22 cellular contexts compared by ENCODE assay signal in genomic region chr6:16948376-16948775, GRCh38.
A peak's percentile ranks its signal among the peaks of the same experiment; 100 is the strongest.
DNase-seq lines count a peak whose midpoint lies in the region; ATAC-seq and TF ChIP-seq lines count a peak whose summit lies in the region.
"Had no signal": no experiment of that assay in that cellular context is flagged by ENCODE, and none has a peak within 500 bp of the region (broad histone marks: within the 10 kb centered on the region; RNA-seq: fewer than 3 reads in every experiment).

No MANE protein-coding gene starts in this region.

- H3K4me3 Mint-ChIP-seq in activated naive CD8-positive, alpha-beta T cell treated with anti-CD3 and anti-CD28 coated beads, Interleukin-2, amount 50 U/mL, for 24 hours: no peak overlapping the region
- no peak overlapping the region for H3K4me3 Mint-ChIP-seq in activated CD8-positive, alpha-beta memory T cell treated with anti-CD3 and anti-CD28 coated beads, Interleukin-2, amount 10 ng/mL, durations not matched to agents 7 days and 5 days
- H3K4me3 Mint-ChIP-seq: T-cell had no signal

- no peak for TF ChIP-seq POLR2A in prostate gland (IDR thresholded peaks at IDR 0.05)

- WGBS in prostate gland: 92% methylated on average over 2 of the region's 2 CpGs

- peaks cover 6% of the 10 kb centered on the region for H3K9me3 Mint-ChIP-seq in activated naive CD8-positive, alpha-beta T cell treated with anti-CD3 and anti-CD28 coated beads, Interleukin-2, amount 50 U/mL, for 24 hours
- no peaks in the 10 kb centered on the region for H3K9me3 Mint-ChIP-seq in activated CD8-positive, alpha-beta memory T cell treated with anti-CD3 and anti-CD28 coated beads, Interleukin-2, amount 10 ng/mL, durations not matched to agents 7 days and 5 days (ENCODE audit: low read depth)
- H3K9me3 Mint-ChIP-seq: T-cell had no signal

- peaks cover 42% of the 10 kb centered on the region for H3K27me3 Mint-ChIP-seq in activated naive CD8-positive, alpha-beta T cell treated with anti-CD3 and anti-CD28 coated beads, Interleukin-2, amount 50 U/mL, for 24 hours
- H3K27me3 Mint-ChIP-seq in activated CD8-positive, alpha-beta memory T cell treated with anti-CD3 and anti-CD28 coated beads, Interleukin-2, amount 10 ng/mL, durations not matched to agents 7 days and 5 days: peaks cover 66% of the 10 kb centered on the region

- ATAC-seq in left ventricle myocardium superior: no peak
- ATAC-seq in activated naive CD8-positive, alpha-beta T cell treated with anti-CD3 and anti-CD28 coated beads, Interleukin-2, amount 50 U/mL, for 24 hours: no peak
- no peak for ATAC-seq in upper lobe of right lung
- no peak for ATAC-seq in activated CD8-positive, alpha-beta memory T cell treated with anti-CD3 and anti-CD28 coated beads, Interleukin-2, amount 10 ng/mL, durations not matched to agents 7 days and 5 days
- ATAC-seq: T-cell had no signal

- DNase-seq in cardiac muscle cell (ENCODE audit: low read depth in 1 of 2, low spot score in 1 of 2) (peak in 1 of 2 donors; percentile 51), left ventricle myocardium superior (no peak), fibroblast of the aortic adventitia (ENCODE audit: low read depth) (peak; percentile 31), upper lobe of right lung (no peak), KBM-7 (no peak), prostate gland (ENCODE audit: low spot score) (no peak)
- no peak for DNase-seq in activated naive CD8-positive, alpha-beta T cell treated with anti-CD3 and anti-CD28 coated beads, Interleukin-2, amount 50 U/mL, for 24 hours
- no peak for DNase-seq in activated CD8-positive, alpha-beta memory T cell treated with anti-CD3 and anti-CD28 coated beads, Interleukin-2, amount 10 ng/mL, durations not matched to agents 7 days and 5 days
- DNase-seq: activated CD8-positive, alpha-beta memory T cell treated with anti-CD3 and anti-CD28 coated beads, Interleukin-2, amount 50 U/mL, for 48 hours; activated gamma-delta T cell; amniotic stem cell; caudate nucleus; erythroblast; head of caudate nucleus; left ventricle myocardium inferior; mucosa of descending colon; NCI-H526 treated with DMSO at 0.1 percent for 48 hours; SHP77; spleen; stimulated activated CD4-positive, alpha-beta T cell treated with anti-CD3 and anti-CD28 coated beads, Interleukin-4, amount 100 ng/mL, for 24 hours; T-cell had no signal

- H3K27me3 ChIP-seq in cardiac muscle cell (no peaks in the 10 kb centered on the region), upper lobe of right lung (no peaks in the 10 kb centered on the region), prostate gland (replicated peaks; ENCODE audit: insufficient read depth) (no peaks in the 10 kb centered on the region)
- H3K27me3 ChIP-seq: BLaER1 treated with 17β-estradiol and CSF1 and Interleukin-3, amounts not matched to agents 10 nM and 100 nM had no signal

- H3K4me3 ChIP-seq in cardiac muscle cell (no peak overlapping the region), fibroblast of the aortic adventitia (ENCODE audit: low read depth, low read length) (no peak overlapping the region), upper lobe of right lung (no peak overlapping the region), prostate gland (no peak overlapping the region)
- H3K4me3 ChIP-seq: BLaER1 treated with 17β-estradiol and CSF1 and Interleukin-3, amounts not matched to agents 10 nM and 100 nM; left ventricle myocardium inferior; mucosa of descending colon; spleen had no signal

- no peaks in the 10 kb centered on the region for H3K9me3 ChIP-seq in cardiac muscle cell (ENCODE audit: low read depth)
- no peaks in the 10 kb centered on the region for H3K9me3 ChIP-seq in upper lobe of right lung
- H3K9me3 ChIP-seq in prostate gland: no peaks in the 10 kb centered on the region
- H3K9me3 ChIP-seq: BLaER1 treated with 17β-estradiol and CSF1 and Interleukin-3, amounts not matched to agents 10 nM and 100 nM; left ventricle myocardium inferior; mucosa of descending colon; spleen had no signal

- H3K36me3 ChIP-seq in cardiac muscle cell (no peaks in the 10 kb centered on the region), upper lobe of right lung (no peaks in the 10 kb centered on the region), prostate gland (no peaks in the 10 kb centered on the region)
- H3K36me3 ChIP-seq: BLaER1 treated with 17β-estradiol and CSF1 and Interleukin-3, amounts not matched to agents 10 nM and 100 nM; left ventricle myocardium inferior; spleen had no signal

- intact Hi-C loops in left ventricle myocardium superior (cut with micrococcal nuclease): no loop called here
- intact Hi-C loops in upper lobe of right lung (cut with DNase I): no loop called here
- intact Hi-C loops in prostate gland (cut with DNase I): loop anchor here (5.0 kb wide), 1 partner anchor 101 kb away; no protein-coding TSS in a partner anchor

- H3K27ac Mint-ChIP-seq in activated naive CD8-positive, alpha-beta T cell treated with anti-CD3 and anti-CD28 coated beads, Interleukin-2, amount 50 U/mL, for 24 hours: peak overlapping the region; percentile 67
- no peak overlapping the region for H3K27ac Mint-ChIP-seq in activated CD8-positive, alpha-beta memory T cell treated with anti-CD3 and anti-CD28 coated beads, Interleukin-2, amount 10 ng/mL, durations not matched to agents 7 days and 5 days
- H3K27ac Mint-ChIP-seq: T-cell had no signal

- TF ChIP-seq CTCF in cardiac muscle cell (IDR thresholded peaks at IDR 0.05; ENCODE audit: low read depth, low read length) (no peak), fibroblast of the aortic adventitia (IDR thresholded peaks at IDR 0.05; ENCODE audit: insufficient read depth, low read length) (no peak), upper lobe of right lung (IDR thresholded peaks at IDR 0.05) (no peak), prostate gland (IDR thresholded peaks at IDR 0.05) (no peak)

- peaks cover 4% of the 10 kb centered on the region for H3K36me3 Mint-ChIP-seq in activated naive CD8-positive, alpha-beta T cell treated with anti-CD3 and anti-CD28 coated beads, Interleukin-2, amount 50 U/mL, for 24 hours (ENCODE audit: low read depth)
- H3K36me3 Mint-ChIP-seq in activated CD8-positive, alpha-beta memory T cell treated with anti-CD3 and anti-CD28 coated beads, Interleukin-2, amount 10 ng/mL, durations not matched to agents 7 days and 5 days: no peaks in the 10 kb centered on the region
- H3K36me3 Mint-ChIP-seq: T-cell had no signal

- H3K4me1 ChIP-seq in cardiac muscle cell (ENCODE audit: low read depth) (peaks cover 5% of the 10 kb centered on the region), upper lobe of right lung (peaks cover 6% of the 10 kb centered on the region), prostate gland (replicated peaks) (no peaks in the 10 kb centered on the region)
- H3K4me1 ChIP-seq: spleen had no signal

- in situ Hi-C loops in KBM-7 (cut with MboI; ENCODE audit: low pct_unique_long_range_greater_than_20kb, low sequenced_read_pairs): no loop called here

- H3K27ac ChIP-seq in cardiac muscle cell: peak overlapping the region; percentile 65
- peak overlapping the region; percentile 19 for H3K27ac ChIP-seq in upper lobe of right lung
- H3K27ac ChIP-seq in prostate gland: no peak overlapping the region
- H3K27ac ChIP-seq: BLaER1 treated with 17β-estradiol and CSF1 and Interleukin-3, amounts not matched to agents 10 nM and 100 nM; left ventricle myocardium inferior had no signal

- CTCF ChIA-PET in activated CD8-positive, alpha-beta memory T cell treated with anti-CD3 and anti-CD28 coated beads, Interleukin-2, amount 10 ng/mL, durations not matched to agents 7 days and 5 days (lab: Charles Lee): no interaction called here

- peaks cover 52% of the 10 kb centered on the region for H3K4me1 Mint-ChIP-seq in activated naive CD8-positive, alpha-beta T cell treated with anti-CD3 and anti-CD28 coated beads, Interleukin-2, amount 50 U/mL, for 24 hours
- H3K4me1 Mint-ChIP-seq in activated CD8-positive, alpha-beta memory T cell treated with anti-CD3 and anti-CD28 coated beads, Interleukin-2, amount 10 ng/mL, durations not matched to agents 7 days and 5 days: peaks cover 5% of the 10 kb centered on the region

Comparison
In these comparisons a context has a peak if more than half of its experiments do, and no peak if none do; other contexts are left out.
1. H3K27ac ChIP-seq: peak in cardiac muscle cell (single experiment) and upper lobe of right lung (single experiment); none in prostate gland (0 of 2).